Comparison of ENCODE assay signal across 25 cellular contexts in genomic region chr6:15270402-15270801, GRCh38.
"Had no signal": no experiment of that assay in that cellular context is flagged by ENCODE, and none has a peak within 500 bp of the region (broad histone marks: within the 10 kb centered on the region; RNA-seq: fewer than 3 reads in every experiment).

No MANE protein-coding gene starts in this region.

- H3K9me3 ChIP-seq: adrenal gland, breast epithelium, esophagus muscularis mucosa, gastroesophageal sphincter, heart left ventricle, left ventricle myocardium inferior, ovary, psoas muscle, suprapubic skin, upper lobe of right lung had no signal

- H3K4me3 Mint-ChIP-seq: activated CD8-positive, alpha-beta T cell treated with anti-CD3 and anti-CD28 coated beads for 36 hours; stimulated activated naive CD8-positive, alpha-beta T cell treated with anti-CD3 and anti-CD28 coated beads, Interleukin-15, amount 100 ng/mL, for 72 hours; T-helper 17 cell had no signal

- H3K9me3 Mint-ChIP-seq: activated CD8-positive, alpha-beta T cell treated with anti-CD3 and anti-CD28 coated beads for 36 hours; activated naive CD4-positive, alpha-beta T cell treated with anti-CD3 and anti-CD28 coated beads, Interleukin-2, amount 50 U/mL, for 72 hours; stimulated activated naive CD8-positive, alpha-beta T cell treated with anti-CD3 and anti-CD28 coated beads, Interleukin-15, amount 100 ng/mL, for 72 hours had no signal

- FAIRE-seq: astrocyte had no signal

- H3K36me3 ChIP-seq: adrenal gland, breast epithelium, esophagus muscularis mucosa, gastroesophageal sphincter, left ventricle myocardium inferior, ovary, suprapubic skin, upper lobe of right lung, WERI-Rb-1 had no signal

- H3K4me3 ChIP-seq: adrenal gland, breast epithelium, esophagus muscularis mucosa, gastroesophageal sphincter, heart left ventricle, left ventricle myocardium inferior, ovary, psoas muscle, skin epidermis, suprapubic skin, upper lobe of right lung had no signal

- H3K27ac ChIP-seq: adrenal gland, esophagus muscularis mucosa, gastroesophageal sphincter, ovary, psoas muscle, suprapubic skin, upper lobe of right lung, WERI-Rb-1 had no signal

- H3K27ac Mint-ChIP-seq: activated CD8-positive, alpha-beta T cell treated with anti-CD3 and anti-CD28 coated beads for 36 hours; T-helper 17 cell had no signal

- H3K27me3 ChIP-seq: adrenal gland, breast epithelium, esophagus muscularis mucosa, gastroesophageal sphincter, heart left ventricle, ovary, suprapubic skin, upper lobe of right lung had no signal

- ATAC-seq: activated CD8-positive, alpha-beta T cell treated with anti-CD3 and anti-CD28 coated beads for 36 hours; gastroesophageal sphincter; heart left ventricle; psoas muscle; right cardiac atrium; T-helper 17 cell; upper lobe of right lung had no signal

- DNase-seq: activated CD8-positive, alpha-beta T cell treated with anti-CD3 and anti-CD28 coated beads for 36 hours; activated gamma-delta T cell treated with Interleukin-2 at 50 U/mL for 16 hours; activated T-cell treated with anti-CD3 and anti-CD28 coated beads, Interleukin-2, amount 50 U/mL, for 1 hour; effector CD8-positive, alpha-beta T cell; heart left ventricle; left ventricle myocardium inferior; mammary epithelial cell; midbrain; ovary; psoas muscle; right cardiac atrium; stimulated activated CD4-positive, alpha-beta T cell treated with anti-CD3 and anti-CD28 coated beads, Interleukin-15, amount 100 ng/mL, for 24 hours; stimulated activated CD4-positive, alpha-beta T cell treated with anti-CD3 and anti-CD28 coated beads, Interleukin-2, amount 100 ng/mL, for 48 hours; stimulated activated naive CD8-positive, alpha-beta T cell treated with anti-CD3 and anti-CD28 coated beads, Interleukin-15, amount 100 ng/mL, for 72 hours; T-helper 17 cell; upper lobe of right lung; WERI-Rb-1 had no signal

- H3K27me3 Mint-ChIP-seq: activated CD8-positive, alpha-beta T cell treated with anti-CD3 and anti-CD28 coated beads for 36 hours; stimulated activated naive CD8-positive, alpha-beta T cell treated with anti-CD3 and anti-CD28 coated beads, Interleukin-15, amount 100 ng/mL, for 72 hours; T-helper 17 cell had no signal
